Comparison of ENCODE assay signal across 25 cellular contexts in genomic region chr3:56087460-56087859, GRCh38.
"Had no signal": no experiment of that assay in that cellular context is flagged by ENCODE, and none has a peak within 500 bp of the region (broad histone marks: within the 10 kb centered on the region; RNA-seq: fewer than 3 reads in every experiment).

No MANE protein-coding gene starts in this region.

- H3K4me1 Mint-ChIP-seq: activated CD4-positive, alpha-beta T cell treated with anti-CD3 and anti-CD28 coated beads, Interleukin-2, amount 10 ng/mL, durations not matched to agents 7 days and 5 days had no signal

- H3K36me3 ChIP-seq: MG63, Peyer's patch, SJCRH30 had no signal

- ATAC-seq: activated T-cell treated with anti-CD3 and anti-CD28 coated beads, Interleukin-2, amount 50 U/mL, for 4 hours had no signal

- H3K4me1 ChIP-seq: Peyer's patch had no signal

- H3K4me3 ChIP-seq: MG63, Peyer's patch, SJCRH30 had no signal

- H3K27ac Mint-ChIP-seq: activated CD4-positive, alpha-beta memory T cell treated with anti-CD3 and anti-CD28 coated beads for 36 hours; activated CD4-positive, alpha-beta T cell treated with anti-CD3 and anti-CD28 coated beads, Interleukin-2, amount 10 ng/mL, durations not matched to agents 7 days and 5 days; activated naive CD8-positive, alpha-beta T cell had no signal

- H3K9me3 ChIP-seq: MG63, Peyer's patch, SJCRH30, SK-N-SH had no signal

- DNase-seq: activated CD4-positive, alpha-beta memory T cell treated with anti-CD3 and anti-CD28 coated beads for 36 hours; activated CD4-positive, alpha-beta T cell treated with anti-CD3 and anti-CD28 coated beads, Interleukin-2, amount 10 ng/mL, durations not matched to agents 7 days and 5 days; activated CD4-positive, CD25-positive, alpha-beta regulatory T cell; activated CD8-positive, alpha-beta memory T cell treated with anti-CD3 and anti-CD28 coated beads for 24 hours; activated effector memory CD4-positive, alpha-beta T cell treated with anti-CD3 and anti-CD28 coated beads, Interleukin-2, amount 50 U/mL, for 16 hours; activated naive CD4-positive, alpha-beta T cell treated with Interleukin-2 at 50 U/mL for 16 hours; activated T-cell treated with anti-CD3 and anti-CD28 coated beads, Interleukin-2, amount 50 U/mL, for 4 hours; MG63; NCI-H146; NCI-H187 treated with DMSO at 0.1 percent for 48 hours; NCI-H2081 treated with DMSO at 0.1 percent for 48 hours; NCI-H2171 treated with DMSO at 0.1 percent for 48 hours; NCI-H345; NCI-H510A; NCI-H526 treated with DMSO at 0.1 percent for 48 hours; NCI-H82; Peyer's patch; Right ventricle myocardium superior; SJCRH30; SK-N-SH; T-helper 1 cell had no signal

- H3K27ac ChIP-seq: KMS-11, Peyer's patch, RWPE1, SJCRH30, VCaP had no signal

- H3K4me2 ChIP-seq: KMS-11, SK-N-SH had no signal

- H3K27me3 ChIP-seq: MG63, Peyer's patch, SJCRH30 had no signal

- H3K27me3 Mint-ChIP-seq: activated CD4-positive, alpha-beta memory T cell treated with anti-CD3 and anti-CD28 coated beads for 36 hours; activated naive CD8-positive, alpha-beta T cell had no signal

- H3K4me3 Mint-ChIP-seq: activated CD4-positive, alpha-beta memory T cell treated with anti-CD3 and anti-CD28 coated beads for 36 hours; activated CD4-positive, alpha-beta T cell treated with anti-CD3 and anti-CD28 coated beads, Interleukin-2, amount 10 ng/mL, durations not matched to agents 7 days and 5 days; activated naive CD8-positive, alpha-beta T cell; activated T-cell treated with anti-CD3 and anti-CD28 coated beads, Interleukin-2, amount 50 U/mL, for 4 hours had no signal

- H3K36me3 Mint-ChIP-seq: activated CD4-positive, alpha-beta memory T cell treated with anti-CD3 and anti-CD28 coated beads for 36 hours; activated naive CD8-positive, alpha-beta T cell had no signal

- H3K9me3 Mint-ChIP-seq: activated CD4-positive, alpha-beta memory T cell treated with anti-CD3 and anti-CD28 coated beads for 36 hours; activated CD4-positive, alpha-beta T cell treated with anti-CD3 and anti-CD28 coated beads, Interleukin-2, amount 10 ng/mL, durations not matched to agents 7 days and 5 days; activated T-cell treated with anti-CD3 and anti-CD28 coated beads, Interleukin-2, amount 50 U/mL, for 4 hours had no signal

- H3K9ac ChIP-seq: KMS-11, SK-N-SH had no signal
